Comparison of ENCODE assay signal across 7 cellular contexts in genomic region chr15:22839046-22839705, GRCh38.
DNase-seq lines count a peak whose midpoint lies in the region; ATAC-seq and TF ChIP-seq lines count a peak whose summit lies in the region.

No MANE protein-coding gene starts in this region.

- TF ChIP-seq CTCF in GM13976 (IDR thresholded peaks at IDR 0.05; ENCODE audit: borderline replicate concordance, control extremely low read depth, extremely low read depth, insufficient read depth, missing control alignments): no peak
- no peak for TF ChIP-seq CTCF in astrocyte of the spinal cord (IDR thresholded peaks at IDR 0.05; ENCODE audit: low read depth, low read length)

- H3K4me3 ChIP-seq in astrocyte of the spinal cord (ENCODE audit: low read depth, low read length): peak overlapping the region; percentile 95

- ATAC-seq in HG03097 (IDR thresholded peaks at IDR 0.05; ENCODE audit: low FRiP score, unreplicated experiment): no peak

- H3K27ac ChIP-seq in KOPT-K1 (ENCODE audit: low read depth, low read length, poor library complexity, severe bottlenecking): peak overlapping the region; percentile 80

- peak; percentile 49 for DNase-seq in GM13976 (ENCODE audit: low spot score)
- DNase-seq in astrocyte of the spinal cord (ENCODE audit: low read depth, low spot score): peak; percentile 14
- peak; percentile 31 for DNase-seq in kidney tubule cell (ENCODE audit: low spot score)
- DNase-seq in superior temporal gyrus (ENCODE audit: extremely low spot score): peak; percentile 55
- no peak for DNase-seq in T1000 (lab: John Stamatoyannopoulos, UW)

- in situ Hi-C loops in GM13976 (cut with MboI; ENCODE audit: low sequenced_read_pairs, unreplicated experiment) (no loop called here), astrocyte of the spinal cord (cut with HindIII; ENCODE audit: low sequenced_read_pairs) (no loop called here)

- peaks cover 36% of the 10 kb centered on the region for H3K36me3 ChIP-seq in KOPT-K1 (ENCODE audit: insufficient read depth, low read length)

- no peaks in the 10 kb centered on the region for H3K9me3 ChIP-seq in KOPT-K1 (ENCODE audit: insufficient read depth, low read length, poor library complexity, severe bottlenecking)
